Comparison of ENCODE assay signal across 10 cellular contexts in genomic region chr9:128575469-128575868, GRCh38. TPM values are rescaled to one million over a fixed set of nuclear protein-coding genes. Genes with fewer than 3 reads are reported as not detected.
A peak's percentile ranks its signal among the peaks of the same experiment; 100 is the strongest.
DNase-seq lines count a peak whose midpoint lies in the region; TF ChIP-seq lines count a peak whose summit lies in the region.
"Had no signal": no experiment of that assay in that cellular context is flagged by ENCODE, and none has a peak within 500 bp of the region (broad histone marks: within the 10 kb centered on the region; RNA-seq: fewer than 3 reads in every experiment).

No MANE protein-coding gene starts in this region.

- no peak for TF ChIP-seq CTCF in fibroblast of pulmonary artery (IDR thresholded peaks at IDR 0.05; ENCODE audit: low read length, missing control alignments)
- TF ChIP-seq CTCF in progenitor cell of endocrine pancreas (IDR thresholded peaks at IDR 0.05; ENCODE audit: unreplicated experiment), result no peak
- no peak for TF ChIP-seq CTCF in smooth muscle cell (IDR thresholded peaks at IDR 0.05; ENCODE audit: borderline replicate concordance, insufficient read depth, poor library complexity, severe bottlenecking)

- H3K27ac ChIP-seq in smooth muscle cell (ENCODE audit: low read depth), result no peak overlapping the region
- H3K27ac ChIP-seq in SJCRH30, result no peak overlapping the region
- H3K27ac ChIP-seq: WERI-Rb-1 had no signal

- H3K4me3 Mint-ChIP-seq in progenitor cell of endocrine pancreas (ENCODE audit: low read depth), result no peak overlapping the region

- H3K36me3 Mint-ChIP-seq in progenitor cell of endocrine pancreas (ENCODE audit: insufficient read depth), result peaks cover 42% of the 10 kb centered on the region

- H3K27me3 Mint-ChIP-seq in progenitor cell of endocrine pancreas, result no peaks in the 10 kb centered on the region

- no peaks in the 10 kb centered on the region for H3F3A ChIP-seq in smooth muscle cell (ENCODE audit: low read depth)

- H3K36me3 ChIP-seq in smooth muscle cell (ENCODE audit: low read depth) (peaks cover 42% of the 10 kb centered on the region), SJCRH30 (peaks cover 82% of the 10 kb centered on the region)

- no peak overlapping the region for H3K9ac ChIP-seq in smooth muscle cell (ENCODE audit: low read depth)

- peaks cover 15% of the 10 kb centered on the region for H3K4me1 Mint-ChIP-seq in progenitor cell of endocrine pancreas (ENCODE audit: low read depth)

- H3K4me3 ChIP-seq in fibroblast of pulmonary artery (replicated peaks; ENCODE audit: low read depth, low read length) (no peak overlapping the region), smooth muscle cell (no peak overlapping the region), SJCRH30 (no peak overlapping the region)

- H4K20me1 ChIP-seq in smooth muscle cell (ENCODE audit: low read depth), result peaks cover 40% of the 10 kb centered on the region

- no peaks in the 10 kb centered on the region for H3K9me3 Mint-ChIP-seq in progenitor cell of endocrine pancreas (ENCODE audit: low read depth)

- no peak overlapping the region for H3K4me2 ChIP-seq in smooth muscle cell

- 98% methylated on average over 4 of the region's 4 CpGs for WGBS in smooth muscle cell (ENCODE audit: low lambda C conversion rate)

- peak overlapping the region; percentile 50 for H3K27ac Mint-ChIP-seq in progenitor cell of endocrine pancreas

- DNase-seq in DMS79 treated with DMSO at 0.1 percent for 48 hours (lab: John Stamatoyannopoulos, UW) (peak; percentile 68), NCI-H2107 treated with DMSO at 0.1 percent for 48 hours (lab: John Stamatoyannopoulos, UW; ENCODE audit: unreplicated experiment) (peak; percentile 78), fibroblast of pulmonary artery (ENCODE audit: low read depth) (peak; percentile 26), progenitor cell of endocrine pancreas (ENCODE audit: low spot score, unreplicated experiment) (no peak), smooth muscle cell (lab: John Stamatoyannopoulos, UW; ENCODE audit: unreplicated experiment) (no peak), SJCRH30 (no peak)
- no peak for DNase-seq in stimulated activated CD4-positive, alpha-beta T cell treated with anti-CD3 and anti-CD28 coated beads, Interleukin-1b, Interleukin-23, amount 100 ng/mL, for 48 hours
- DNase-seq: NCI-H226; stimulated activated CD4-positive, alpha-beta T cell treated with anti-CD3 and anti-CD28 coated beads, Interleukin-4, amount 100 ng/mL, for 24 hours; WERI-Rb-1 had no signal

- no peaks in the 10 kb centered on the region for H3K9me3 ChIP-seq in smooth muscle cell (replicated peaks; ENCODE audit: low read depth)
- H3K9me3 ChIP-seq in SJCRH30 (replicated peaks), result no peaks in the 10 kb centered on the region

- H3K79me2 ChIP-seq in smooth muscle cell (ENCODE audit: low read depth), result peaks cover 20% of the 10 kb centered on the region

- H2AFZ ChIP-seq in smooth muscle cell (ENCODE audit: low read depth), result no peak overlapping the region

- H3K4me1 ChIP-seq in smooth muscle cell (ENCODE audit: low read depth), result no peaks in the 10 kb centered on the region
- no peaks in the 10 kb centered on the region; the same call in 1 of the 2 replicates for H3K4me1 ChIP-seq in SJCRH30

- H3K27me3 ChIP-seq in smooth muscle cell (ENCODE audit: low read depth) (no peaks in the 10 kb centered on the region), SJCRH30 (no peaks in the 10 kb centered on the region)

RNA-seq across cellular contexts. Expression of gene SPTAN1, which starts 23.1 kb away (rescaled TPM):
- 448 and 450 TPM in 2 replicates for total RNA-seq in progenitor cell of endocrine pancreas
- 143 and 145 TPM in 2 replicates for total RNA-seq in smooth muscle cell
- polyA plus RNA-seq in smooth muscle cell, result 84.9 and 115 TPM in 2 replicates
- total RNA-seq in SJCRH30 (2014; rRNA removed; shearing (Covaris generic)), result 153 and 155 TPM in 2 replicates

Comparison
In these comparisons a context has a peak if more than half of its experiments do, and no peak if none do; other contexts are left out.
1. DNase-seq: peak in DMS79 treated with DMSO at 0.1 percent for 48 hours (single experiment), NCI-H2107 treated with DMSO at 0.1 percent for 48 hours (single experiment) and fibroblast of pulmonary artery (single experiment); none in progenitor cell of endocrine pancreas (single experiment), stimulated activated CD4-positive, alpha-beta T cell treated with anti-CD3 and anti-CD28 coated beads, Interleukin-1b, Interleukin-23, amount 100 ng/mL, for 48 hours (single experiment), smooth muscle cell (single experiment) and SJCRH30 (0 of 2).